ENCODE assay signal across 21 cellular contexts in the genomic region with DNA sequence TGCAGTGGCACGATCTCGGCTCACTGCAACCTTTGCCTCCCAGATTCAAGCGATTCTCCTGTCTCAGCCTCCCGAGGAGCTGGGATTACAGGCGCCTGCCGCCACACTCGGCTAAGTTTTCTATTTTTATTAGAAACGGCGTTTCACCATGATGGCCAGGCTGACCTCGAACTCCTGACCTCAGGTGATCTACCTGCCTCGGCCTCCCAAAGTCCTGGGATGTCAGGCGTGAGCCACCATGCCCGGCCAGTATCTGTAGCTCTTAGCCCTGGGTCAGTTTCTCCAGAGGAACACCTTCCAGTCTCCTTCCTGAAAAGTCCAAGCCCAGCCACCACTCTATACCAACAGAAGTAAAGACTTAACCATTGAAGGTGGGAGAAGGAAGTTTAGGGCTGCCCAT. TPM values are rescaled to one million over a fixed set of nuclear protein-coding genes. Genes with fewer than 3 reads are reported as not detected.
DNase-seq lines count a peak whose midpoint lies in the region; ATAC-seq, FAIRE-seq and TF ChIP-seq lines count a peak whose summit lies in the region.
"Had no signal": no experiment of that assay in that cellular context is flagged by ENCODE, and none has a peak within 500 bp of the region (broad histone marks: within the 10 kb centered on the region; RNA-seq: fewer than 3 reads in every experiment).

No MANE protein-coding gene starts in this region.

- TF ChIP-seq RAD21 in K562 (CRISPR knock-in tag; conservative IDR thresholded peaks at IDR 0.05 in 1 of 2, IDR thresholded peaks at IDR 0.05 in 1 of 2) (no peak), liver (IDR thresholded peaks at IDR 0.05) (no peak)

- no peak overlapping the region for H3K4me3 Mint-ChIP-seq in progenitor cell of endocrine pancreas (ENCODE audit: low read depth)

- no TSS peak for BruUV-seq in K562 (replicated peaks; lab: Mats Ljungman, UMichigan)

- H3K9me3 Mint-ChIP-seq in progenitor cell of endocrine pancreas (ENCODE audit: low read depth) = no peaks in the 10 kb centered on the region
- H3K9me3 Mint-ChIP-seq: CD4-positive, CD25-positive, alpha-beta regulatory T cell had no signal

- no peaks in the 10 kb centered on the region for H4K20me1 ChIP-seq in K562 (replicated peaks; ENCODE audit: control insufficient read depth, insufficient read depth, low read length)

- TF ChIP-seq CTCF in K562 (IDR thresholded peaks at IDR 0.05 in 2 of 3, conservative IDR thresholded peaks at IDR 0.05 in 1 of 3; ENCODE audit: insufficient read depth in 2 of 3, low read depth in 1 of 3, low read length in 3 of 3) = no peak
- TF ChIP-seq CTCF in liver (IDR thresholded peaks at IDR 0.05; ENCODE audit: low read depth, low read length, missing input control) = no peak
- no peak for TF ChIP-seq CTCF in progenitor cell of endocrine pancreas (IDR thresholded peaks at IDR 0.05; ENCODE audit: unreplicated experiment)
- TF ChIP-seq CTCF in transverse colon (IDR thresholded peaks at IDR 0.05) = no peak

- H3K27ac ChIP-seq in K562 (ENCODE audit: extremely low read depth, low read depth, low read length) = no peak overlapping the region
- peak overlapping the region; percentile 60 to 68 for H3K27ac ChIP-seq in liver (ENCODE audit: low read depth in 1 of 2, low read length in 2 of 2)
- peak overlapping the region; percentile 57 to 79 (median 66) for H3K27ac ChIP-seq in transverse colon

- H3K36me3 ChIP-seq in K562 (ENCODE audit: control insufficient read depth, insufficient read depth, low read length) = no peaks in the 10 kb centered on the region
- no peaks in the 10 kb centered on the region for H3K36me3 ChIP-seq in liver (ENCODE audit: control insufficient read depth in 4 of 4, insufficient read depth in 3 of 4, low read depth in 1 of 4, low read length in 3 of 4)
- no peaks in the 10 kb centered on the region for H3K36me3 ChIP-seq in transverse colon

- POLR2A ChIA-PET in K562 (lab: Yijun Ruan, JAX) = interaction anchor here (0.6 kb wide), 1 partner anchor 21 kb away, joined by 3 read pairs; no protein-coding TSS in a partner anchor

- in situ Hi-C loops in K562 (cut with MboI) (no loop called here), transverse colon (cut with MboI; ENCODE audit: low pct_ligation_motif_present in 1 of 4, low pct_unique_long_range_greater_than_20kb in 1 of 4, low sequenced_read_pairs in 3 of 4) (no loop called here)

- H3K4me3 ChIP-seq in K562 (no peak overlapping the region), liver (ENCODE audit: low read depth in 1 of 3, low read length in 3 of 3) (no peak overlapping the region), transverse colon (no peak overlapping the region)

- DNase-seq in K562 (ENCODE audit: extremely low read depth in 1 of 4, low spot score in 3 of 4) (no peak), progenitor cell of endocrine pancreas (ENCODE audit: low spot score, unreplicated experiment) (no peak), transverse colon (no peak), H4 (ENCODE audit: low spot score) (no peak), NCI-H510A treated with DMSO at 0.1 percent for 48 hours (lab: John Stamatoyannopoulos, UW) (no peak), anterior cingulate cortex (lab: John Stamatoyannopoulos, UW) (no peak)
- DNase-seq: CD4-positive, CD25-positive, alpha-beta regulatory T cell; COR-L47; DMS79; H7; KG1; NCI-H1092 treated with DMSO at 0.1 percent for 48 hours; NCI-H1436 treated with DMSO at 0.1 percent for 48 hours; NCI-H2029; NCI-H2227 treated with DMSO at 0.1 percent for 48 hours; NCI-H524; SHP77 had no signal

- peaks cover 0 to 10% of the 10 kb centered on the region in 2 experiments; a peak in 3 of 5 replicates for H3K4me1 ChIP-seq in K562 (replicated peaks in 1 of 2; ENCODE audit: control insufficient read depth in 2 of 2, insufficient read depth in 2 of 2, low read length in 2 of 2)
- peaks cover 18 to 77% (median 57%) of the 10 kb centered on the region in 4 donors for H3K4me1 ChIP-seq in liver (ENCODE audit: control insufficient read depth in 4 of 4, insufficient read depth in 4 of 4, low read length in 3 of 4)
- H3K4me1 ChIP-seq in transverse colon = peaks cover 8 to 38% (median 36%) of the 10 kb centered on the region in 4 donors

- ATAC-seq in K562 (peak; percentile 28; the same call in 1 of the 3 replicates), GM21786 (IDR thresholded peaks at IDR 0.05; ENCODE audit: unreplicated experiment) (no peak)

- intact Hi-C loops in K562 (cut with micrococcal nuclease) (no loop called here), transverse colon (cut with DNase I; ENCODE audit: low total_unique reads) (no loop called here)

- H3K9me3 ChIP-seq in K562 (replicated peaks; ENCODE audit: control insufficient read depth, insufficient read depth, low read depth, low read length) = no peaks in the 10 kb centered on the region
- no peaks in the 10 kb centered on the region for H3K9me3 ChIP-seq in liver (ENCODE audit: control insufficient read depth in 4 of 4, low read length in 3 of 4)
- H3K9me3 ChIP-seq in transverse colon = no peaks in the 10 kb centered on the region

- peaks cover 37% of the 10 kb centered on the region for H3K4me1 Mint-ChIP-seq in progenitor cell of endocrine pancreas (ENCODE audit: low read depth)

- TF ChIP-seq EP300 in K562 (IDR thresholded peaks at IDR 0.05; ENCODE audit: low read length) = no peak
- no peak for TF ChIP-seq EP300 in transverse colon (IDR thresholded peaks at IDR 0.05; ENCODE audit: low read depth)

- H3K9ac ChIP-seq in K562 (ENCODE audit: insufficient read depth in 1 of 2, low read depth in 2 of 2, low read length in 2 of 2) (peak overlapping the region in 1 of 2 experiments; percentile 39; a peak in 1 of 4 replicates), liver (ENCODE audit: low read depth in 1 of 2, low read length in 2 of 2) (peak overlapping the region in 1 of 2 donors; percentile 14)

- TF ChIP-seq POLR2A in K562 (conservative IDR thresholded peaks at IDR 0.05) (no peak), transverse colon (IDR thresholded peaks at IDR 0.05) (no peak)

- no peak overlapping the region for H3K4me2 ChIP-seq in K562 (ENCODE audit: insufficient read depth, low read length)

- FAIRE-seq in K562 (lab: Jason Lieb, UNC) = no peak
- FAIRE-seq: GM19239 had no signal

- no peaks in the 10 kb centered on the region for H3K27me3 Mint-ChIP-seq in progenitor cell of endocrine pancreas

- H3K27ac Mint-ChIP-seq in progenitor cell of endocrine pancreas = peak overlapping the region; percentile 67

- H3K79me2 ChIP-seq in K562 (ENCODE audit: control insufficient read depth, insufficient read depth, low read length) = no peaks in the 10 kb centered on the region

- H3K36me3 Mint-ChIP-seq in progenitor cell of endocrine pancreas (ENCODE audit: insufficient read depth) = no peaks in the 10 kb centered on the region

- no peaks in the 10 kb centered on the region for H3K9me1 ChIP-seq in K562 (ENCODE audit: control insufficient read depth, insufficient read depth, low read length)

- CTCF ChIA-PET in K562 (lab: Yijun Ruan, JAX; ENCODE audit: low intra/inter-chr PET ratio) = interaction anchor here (0.6 kb wide), 1 partner anchor 53 kb away, joined by 4 read pairs; no protein-coding TSS in a partner anchor

- peaks cover 40 to 60% of the 10 kb centered on the region in 2 experiments for H3K27me3 ChIP-seq in K562 (ENCODE audit: control insufficient read depth in 2 of 2, insufficient read depth in 2 of 2, low read length in 2 of 2)
- H3K27me3 ChIP-seq in liver (ENCODE audit: control insufficient read depth in 4 of 4, insufficient read depth in 4 of 4, low read length in 3 of 4) = no peaks in the 10 kb centered on the region
- no peaks in the 10 kb centered on the region for H3K27me3 ChIP-seq in transverse colon

- no peak overlapping the region for H2AFZ ChIP-seq in K562 (ENCODE audit: low read depth, low read length)

- WGBS in K562 (ENCODE audit: insufficient coverage, low coverage, missing lambda C conversion rate) = 5% methylated on average over 13 of the region's 13 CpGs
- 58% methylated on average over 13 of the region's 13 CpGs for WGBS in liver
- 79% methylated on average over 13 of the region's 13 CpGs; no CpG with 5 or more reads in 1 of the 2 donors for WGBS in transverse colon (ENCODE audit: low coverage in 1 of 2), 2 donors

RNA-seq across cellular contexts. Expression of a gene that starts 15.2 kb away (rescaled TPM):
- total RNA-seq in K562 (2011; cell fraction: chromatin; rRNA removed; ENCODE audit: low replicate concordance) = 87.8 and 126 TPM in 2 replicates
- 44.4 and 45.4 TPM in 2 replicates for total RNA-seq in K562 (2011; cell fraction: nucleolus; rRNA removed)
- total RNA-seq in K562 (2011; cell fraction: nucleoplasm; rRNA removed) = 60.3 and 60.7 TPM in 2 replicates
- total RNA-seq in K562 (2014; rRNA removed) (15.5 and 19.4 TPM in 2 replicates), K562 (2014; rRNA removed; fragmentation: Illumina TruSeq; extraction: Trizol) (32.1 and 36.1 TPM in 2 replicates), K562 (2015; rRNA removed; fragmentation: Illumina TruSeq; extraction: Trizol) (22.5 and 23.2 TPM in 2 replicates), K562 (2021) (42.9 and 43.0 TPM in 2 replicates), liver (100 to 1,000 TPM in 1 of 2 donors, 10 to 100 TPM in 1; 20.5 to 117 TPM), progenitor cell of endocrine pancreas (196 and 209 TPM in 2 replicates), transverse colon (10 to 100 TPM; 63.1 to 97.5 (median 84.5) TPM)
- polyA plus RNA-seq in K562 (2011; rRNA removed) (28.3 and 34.6 TPM in 2 replicates), K562 (2014; fragmentation: Illumina TruSeq; extraction: Trizol) (23.8 and 27.3 TPM in 2 replicates), K562 (2014; fragmentation: Nextera tagmentation; extraction: Ambion mirVana) (1 to 10 TPM; 5.3 to 6.8 TPM), K562 (2014; rRNA removed) (19.8 and 20.9 TPM in 2 replicates), liver (10 to 100 TPM; 11.8 to 39.7 TPM)
- 14.3 and 17.7 TPM in 2 replicates for polyA plus RNA-seq in K562 (2011; cell fraction: cytosol; rRNA removed)
- polyA plus RNA-seq in K562 (2011; cell fraction: nucleus; rRNA removed) = 20.7 and 36.3 TPM in 2 replicates
- polyA plus RNA-seq in K562 (2012) = 17.2 and 27.8 TPM in 2 replicates
- 65.4 and 82.5 TPM in 2 replicates for polyA minus RNA-seq in K562 (2011; rRNA and poly(A)+ RNA removed)
- polyA minus RNA-seq in K562 (2011; cell fraction: cytosol; rRNA and poly(A)+ RNA removed) = 24.1 and 25.7 TPM in 2 replicates
- polyA minus RNA-seq in K562 (2011; cell fraction: nucleus; rRNA and poly(A)+ RNA removed) = 12.1 and 20.1 TPM in 2 replicates
- total RNA-seq in H4 (2014; rRNA removed; shearing (Covaris generic)) = 9.1 and 12.2 TPM in 2 replicates

RNA-seq across cellular contexts. Expression of a gene that starts 24.4 kb away (rescaled TPM):
- not detected in 2 replicates for total RNA-seq in K562 (2011; cell fraction: chromatin; rRNA removed; ENCODE audit: low replicate concordance)
- total RNA-seq in K562 (2011; cell fraction: nucleolus; rRNA removed) = not detected in 2 replicates
- total RNA-seq in K562 (2011; cell fraction: nucleoplasm; rRNA removed) = not detected in 2 replicates
- total RNA-seq in K562 (2014; rRNA removed) = 0.18 TPM in 1 of 2 replicates, not detected in the other
- not detected in 2 replicates for total RNA-seq in K562 (2014; rRNA removed; fragmentation: Illumina TruSeq; extraction: Trizol)
- total RNA-seq in K562 (2015; rRNA removed; fragmentation: Illumina TruSeq; extraction: Trizol) = not detected in 2 replicates
- 0.53 and 0.54 TPM in 2 replicates for total RNA-seq in K562 (2021)
- not detected in 2 replicates for polyA plus RNA-seq in K562 (2011; rRNA removed)
- polyA plus RNA-seq in K562 (2011; cell fraction: cytosol; rRNA removed) = not detected in 2 replicates
- polyA plus RNA-seq in K562 (2011; cell fraction: nucleus; rRNA removed) = not detected in 2 replicates
- polyA plus RNA-seq in K562 (2012) = not detected in 2 replicates
- polyA plus RNA-seq in K562 (2014; fragmentation: Illumina TruSeq; extraction: Trizol) = not detected in 2 replicates
- polyA plus RNA-seq in K562 (2014; fragmentation: Nextera tagmentation; extraction: Ambion mirVana) = not detected
- not detected in 2 replicates for polyA plus RNA-seq in K562 (2014; rRNA removed)
- not detected in 2 replicates for polyA minus RNA-seq in K562 (2011; rRNA and poly(A)+ RNA removed)
- polyA minus RNA-seq in K562 (2011; cell fraction: cytosol; rRNA and poly(A)+ RNA removed) = not detected in 2 replicates
- polyA minus RNA-seq in K562 (2011; cell fraction: nucleus; rRNA and poly(A)+ RNA removed) = not detected in 2 replicates
- 100 to 1,000 TPM in 1 of 2 donors, 10 to 100 TPM in 1; 99.5 to 952 TPM for total RNA-seq in liver
- 1,000 to 10,000 TPM; 1,348 to 2,721 TPM for polyA plus RNA-seq in liver
- not detected in 2 replicates for total RNA-seq in progenitor cell of endocrine pancreas
- 10 to 100 TPM in 1 of 4 donors, 1 to 10 TPM in 1, not detected in 2; 3.2 to 17.1 TPM for total RNA-seq in transverse colon
- 1.3 and 3.5 TPM in 2 replicates for total RNA-seq in H4 (2014; rRNA removed; shearing (Covaris generic))
- total RNA-seq: CD4-positive, CD25-positive, alpha-beta regulatory T cell; H7 had no signal
- polyA plus RNA-seq: BJ; CD4-positive, CD25-positive, alpha-beta regulatory T cell had no signal

RNA-seq across cellular contexts. Expression of a gene that starts 49.3 kb away (rescaled TPM):
- total RNA-seq in K562 (2011; cell fraction: chromatin; rRNA removed; ENCODE audit: low replicate concordance) = 19.2 and 21.8 TPM in 2 replicates
- 12.0 and 13.5 TPM in 2 replicates for total RNA-seq in K562 (2011; cell fraction: nucleolus; rRNA removed)
- total RNA-seq in K562 (2011; cell fraction: nucleoplasm; rRNA removed) = 9.1 and 13.6 TPM in 2 replicates
- total RNA-seq in K562 (2014; rRNA removed) (13.8 and 14.0 TPM in 2 replicates), K562 (2014; rRNA removed; fragmentation: Illumina TruSeq; extraction: Trizol) (13.2 and 14.1 TPM in 2 replicates), K562 (2015; rRNA removed; fragmentation: Illumina TruSeq; extraction: Trizol) (11.6 and 12.2 TPM in 2 replicates), K562 (2021) (12.7 and 13.8 TPM in 2 replicates), liver (1 to 10 TPM; 8.5 to 8.6 TPM), progenitor cell of endocrine pancreas (20.7 and 22.8 TPM in 2 replicates), transverse colon (10 to 100 TPM in 2 of 4 donors, 1 to 10 TPM in 1, under 1 TPM in 1; 0.75 to 28.7 (median 10.0) TPM)
- polyA plus RNA-seq in K562 (2011; rRNA removed) (9.5 and 13.4 TPM in 2 replicates), K562 (2014; fragmentation: Illumina TruSeq; extraction: Trizol) (13.5 and 15.5 TPM in 2 replicates), K562 (2014; fragmentation: Nextera tagmentation; extraction: Ambion mirVana) (1 to 10 TPM; 5.9 to 6.9 TPM), K562 (2014; rRNA removed) (11.6 and 11.8 TPM in 2 replicates), liver (1 to 10 TPM; 4.6 to 5.3 TPM)
- 6.7 and 9.5 TPM in 2 replicates for polyA plus RNA-seq in K562 (2011; cell fraction: cytosol; rRNA removed)
- polyA plus RNA-seq in K562 (2011; cell fraction: nucleus; rRNA removed) = 7.4 and 7.8 TPM in 2 replicates
- 7.7 and 8.5 TPM in 2 replicates for polyA plus RNA-seq in K562 (2012)
- 8.2 and 9.7 TPM in 2 replicates for polyA minus RNA-seq in K562 (2011; rRNA and poly(A)+ RNA removed)
- 3.5 and 5.0 TPM in 2 replicates for polyA minus RNA-seq in K562 (2011; cell fraction: cytosol; rRNA and poly(A)+ RNA removed)
- 2.6 and 3.2 TPM in 2 replicates for polyA minus RNA-seq in K562 (2011; cell fraction: nucleus; rRNA and poly(A)+ RNA removed)
- total RNA-seq in H4 (2014; rRNA removed; shearing (Covaris generic)) = 11.7 and 17.4 TPM in 2 replicates

Comparison
In these comparisons a context has a peak if more than half of its experiments do, and no peak if none do; other contexts are left out.
1. RNA of a gene that starts 24.4 kb away (total RNA-seq): 99.5 to 952 TPM in liver; 3.2 to 17.1 TPM in transverse colon, 1.3 to 3.5 TPM in H4, not detected in progenitor cell of endocrine pancreas and 0.18 to 0.54 TPM in K562; every median in the first group is over 4 times any median in the second.